Comparison of ENCODE assay signal across 27 cellular contexts in the genomic region with DNA sequence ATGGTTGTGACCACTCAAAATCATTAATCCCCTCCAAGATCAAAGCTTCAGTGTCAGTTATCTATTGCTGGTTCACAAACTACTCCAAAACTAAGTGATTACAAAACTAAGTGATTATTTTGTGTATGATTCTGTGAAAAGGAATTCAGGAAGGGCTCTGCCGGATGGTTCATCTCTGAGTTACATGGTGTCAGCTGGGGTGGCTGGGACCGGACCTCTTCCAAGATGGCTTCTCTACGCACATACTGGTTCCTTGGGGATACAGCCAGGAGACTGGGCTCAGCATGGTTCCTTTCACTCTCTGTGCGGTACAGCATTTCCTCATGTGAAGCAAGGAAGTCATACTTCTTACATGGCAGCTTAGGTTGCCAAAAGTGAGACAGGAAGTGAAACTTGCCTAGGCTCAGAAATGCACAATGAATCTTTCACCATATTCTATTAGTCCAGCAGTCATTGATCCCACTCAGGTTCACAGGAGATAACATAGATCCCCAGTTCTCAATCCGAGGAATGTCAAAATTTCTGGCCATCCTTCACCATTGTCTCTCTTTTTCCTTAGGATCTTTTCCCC.
DNase-seq lines count a peak whose midpoint lies in the region; TF ChIP-seq lines count a peak whose summit lies in the region.
"Had no signal": no experiment of that assay in that cellular context is flagged by ENCODE, and none has a peak within 500 bp of the region (broad histone marks: within the 10 kb centered on the region; RNA-seq: fewer than 3 reads in every experiment).

No MANE protein-coding gene starts in this region.

- H3K36me3 ChIP-seq in HEK293 (ENCODE audit: control insufficient read depth in 2 of 2, insufficient read depth in 1 of 2, low read length in 2 of 2) = no peaks in the 10 kb centered on the region
- H3K36me3 ChIP-seq: HAP-1, neutrophil, suprapubic skin had no signal

- no peak overlapping the region for H3K27ac ChIP-seq in HEK293 (ENCODE audit: extremely low read depth, low read depth, low read length)
- H3K27ac ChIP-seq: neutrophil, SK-N-MC, suprapubic skin, VCaP had no signal

- DNase-seq in MV-4-11 (lab: John Stamatoyannopoulos, UW) (peak; percentile 95), SIG-M5 treated with dmso at 0.1 percent for 504 hours (lab: John Stamatoyannopoulos, UW; ENCODE audit: unreplicated experiment) (peak; percentile 80), kidney tubule cell (ENCODE audit: low spot score) (peak; percentile 16), NCI-H2227 treated with DMSO at 0.1 percent for 48 hours (lab: John Stamatoyannopoulos, UW) (no peak), GM10266 (ENCODE audit: extremely low spot score) (no peak)
- no peak for DNase-seq in activated CD8-positive, alpha-beta memory T cell treated with anti-CD3 and anti-CD28 coated beads, Interleukin-2, amount 50 U/mL, for 48 hours
- DNase-seq: activated CD4-positive, alpha-beta T cell treated with anti-CD3 and anti-CD28 coated beads for 4 hours; activated gamma-delta T cell treated with Interleukin-2 at 50 U/mL for 16 hours; activated naive CD8-positive, alpha-beta T cell treated with anti-CD3 and anti-CD28 coated beads, Interleukin-2, amount 50 U/mL, for 24 hours; activated T-cell treated with anti-CD3 and anti-CD28 coated beads, Interleukin-2, amount 50 U/mL, for 24 hours; cerebellar nuclear complex; DND-41; hypothalamus; left ventricle myocardium superior; NCI-H1105; NCI-H187 treated with DMSO at 0.1 percent for 48 hours; NCI-H2171 treated with DMSO at 0.1 percent for 48 hours; NCI-H524 treated with DMSO at 0.1 percent for 48 hours; stimulated activated CD4-positive, alpha-beta T cell treated with anti-CD3 and anti-CD28 coated beads, Interleukin-4, amount 100 ng/mL, for 4 hours; stimulated activated naive CD4-positive, alpha-beta T cell had no signal

- no peak overlapping the region for H3K4me3 ChIP-seq in HEK293 (ENCODE audit: low read depth, low read length)
- H3K4me3 ChIP-seq: HAP-1, K562, SK-N-MC, suprapubic skin had no signal

- CTCF ChIA-PET in HEK293 (lab: Yijun Ruan, JAX) = no interaction called here

- TF ChIP-seq CTCF in HEK293 (tag by site-specific recombination; IDR thresholded peaks at IDR 0.05) (no peak), GM10266 (IDR thresholded peaks at IDR 0.05; ENCODE audit: control insufficient read depth, insufficient read depth, low read depth, missing control alignments) (no peak)

- POLR2A ChIA-PET in HEK293 (lab: Yijun Ruan, JAX) = no interaction called here

- no peaks in the 10 kb centered on the region for H3K9me3 ChIP-seq in HEK293 (ENCODE audit: control insufficient read depth, insufficient read depth, low read depth, low read length)
- H3K9me3 ChIP-seq: HAP-1, neutrophil, suprapubic skin had no signal

- H3K4me1 ChIP-seq in HEK293 (ENCODE audit: control insufficient read depth, insufficient read depth, low read length) = no peaks in the 10 kb centered on the region
- H3K4me1 ChIP-seq: HAP-1, suprapubic skin had no signal

TF ChIP-seq in HEK293, 187 proteins besides CTCF, POLR2A, EP300 and RAD21:
- TF ChIP-seq ZNF548 (tag by site-specific recombination; IDR thresholded peaks at IDR 0.05) (no peak), SETDB1 (IDR thresholded peaks at IDR 0.05; ENCODE audit: insufficient read length, low read length) (peak; percentile 51)

Comparison
In these comparisons a context has a peak if more than half of its experiments do, and no peak if none do; other contexts are left out.
1. DNase-seq: peak in MV-4-11 (single experiment), SIG-M5 treated with dmso at 0.1 percent for 504 hours (single experiment) and kidney tubule cell (single experiment); none in NCI-H2227 treated with DMSO at 0.1 percent for 48 hours (single experiment), GM10266 (single experiment) and activated CD8-positive, alpha-beta memory T cell treated with anti-CD3 and anti-CD28 coated beads, Interleukin-2, amount 50 U/mL, for 48 hours (single experiment).